10 cellular contexts compared by ENCODE assay signal in the genomic region with DNA sequence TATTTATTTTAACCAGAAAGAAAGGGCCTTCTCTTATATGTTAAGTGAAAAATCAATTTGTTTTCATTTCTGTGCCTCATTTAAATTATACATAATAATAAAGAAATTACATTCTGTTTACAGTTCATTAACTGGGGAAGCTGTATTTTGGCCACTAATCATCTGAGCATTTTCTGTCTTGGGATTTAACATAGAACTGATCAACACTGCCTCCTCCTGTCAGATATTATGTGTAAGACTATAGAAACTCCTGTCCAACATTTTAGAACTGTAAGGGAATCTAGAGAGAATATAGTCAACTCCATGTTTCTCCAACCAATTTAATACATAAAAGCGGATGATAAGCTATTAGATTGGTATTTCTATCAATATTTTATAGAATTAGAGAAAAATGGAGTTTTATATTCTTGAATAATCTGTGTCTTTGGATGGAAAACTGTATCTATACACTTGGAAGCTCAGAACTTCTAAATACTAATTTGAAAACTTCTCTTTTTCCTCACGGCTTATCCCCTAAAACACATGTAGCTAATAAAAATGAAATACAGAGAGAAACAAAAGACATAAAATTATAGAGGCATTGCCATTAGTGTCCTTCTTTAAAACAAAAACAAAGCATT. TPM values are rescaled to one million over a fixed set of nuclear protein-coding genes. Genes with fewer than 3 reads are reported as not detected.
DNase-seq lines count a peak whose midpoint lies in the region; ATAC-seq and TF ChIP-seq lines count a peak whose summit lies in the region.
"Had no signal": no experiment of that assay in that cellular context is flagged by ENCODE, and none has a peak within 500 bp of the region (broad histone marks: within the 10 kb centered on the region; RNA-seq: fewer than 3 reads in every experiment).

No MANE protein-coding gene starts in this region.

- no peaks in the 10 kb centered on the region for H3K27me3 ChIP-seq in DND-41 (ENCODE audit: insufficient read depth, low read length, poor library complexity)
- no peaks in the 10 kb centered on the region for H3K27me3 ChIP-seq in ascending aorta
- no peaks in the 10 kb centered on the region for H3K27me3 ChIP-seq in liver (ENCODE audit: control insufficient read depth in 4 of 4, insufficient read depth in 4 of 4, low read length in 3 of 4)

- no peaks in the 10 kb centered on the region for H3K79me2 ChIP-seq in DND-41 (ENCODE audit: insufficient read depth, low read length)

- ATAC-seq in DND-41 (ENCODE audit: insufficient read depth, low read depth): peak; percentile 60; the same call in 2 of the 3 replicates
- ATAC-seq in stimulated activated memory B cell treated with anti-CD40 and anti-IgM and Interleukin-4, amounts not matched to agents 10 μg/mL and 1 μg/mL and 100 μg/mL, for 72 hours: no peak
- no peak for ATAC-seq in T-helper 17 cell

- no peak overlapping the region for H3K4me3 Mint-ChIP-seq in stimulated activated memory B cell treated with anti-CD40 and anti-IgM and Interleukin-4, amounts not matched to agents 10 μg/mL and 1 μg/mL and 100 μg/mL, for 72 hours
- H3K4me3 Mint-ChIP-seq in T-helper 17 cell: no peak overlapping the region

- DNase-seq in DND-41 (no peak), ascending aorta (ENCODE audit: low spot score in 2 of 2) (no peak), 8988T (no peak), T-helper 17 cell (no peak)
- DNase-seq in activated naive CD4-positive, alpha-beta T cell treated with anti-CD3 and anti-CD28 coated beads, Interleukin-2, amount 50 U/mL, for 16 hours: no peak
- DNase-seq: activated CD4-positive, CD25-positive, alpha-beta regulatory T cell had no signal

- no peak overlapping the region for H3K9ac ChIP-seq in DND-41 (ENCODE audit: low read depth, low read length)
- H3K9ac ChIP-seq in liver (ENCODE audit: low read depth in 1 of 2, low read length in 2 of 2): no peak overlapping the region

- peaks cover 14% of the 10 kb centered on the region for H3K27me3 Mint-ChIP-seq in stimulated activated memory B cell treated with anti-CD40 and anti-IgM and Interleukin-4, amounts not matched to agents 10 μg/mL and 1 μg/mL and 100 μg/mL, for 72 hours
- H3K27me3 Mint-ChIP-seq in T-helper 17 cell: peaks cover 9% of the 10 kb centered on the region

- H3K4me1 ChIP-seq in DND-41 (ENCODE audit: insufficient read depth, low read length) (peaks cover 17% of the 10 kb centered on the region), ascending aorta (no peaks in the 10 kb centered on the region), liver (ENCODE audit: control insufficient read depth in 4 of 4, insufficient read depth in 4 of 4, low read length in 3 of 4) (peaks cover 0 to 14% (median 4%) of the 10 kb centered on the region in 4 donors)

- intact Hi-C loops in ascending aorta (cut with DNase I): no loop called here

- no peaks in the 10 kb centered on the region for H3K36me3 Mint-ChIP-seq in stimulated activated memory B cell treated with anti-CD40 and anti-IgM and Interleukin-4, amounts not matched to agents 10 μg/mL and 1 μg/mL and 100 μg/mL, for 72 hours
- no peaks in the 10 kb centered on the region for H3K36me3 Mint-ChIP-seq in T-helper 17 cell (ENCODE audit: low read depth)

- 91% methylated on average over 2 of the region's 2 CpGs for WGBS in liver

- TF ChIP-seq EP300 in Ishikawa (IDR thresholded peaks at IDR 0.05; ENCODE audit: borderline replicate concordance): no peak

- H3K9me3 ChIP-seq in DND-41 (ENCODE audit: insufficient read depth, low read length, severe bottlenecking) (no peaks in the 10 kb centered on the region), ascending aorta (no peaks in the 10 kb centered on the region), liver (ENCODE audit: control insufficient read depth in 4 of 4, low read length in 3 of 4) (no peaks in the 10 kb centered on the region), T-helper 17 cell (ENCODE audit: control insufficient read depth, low read length, poor library complexity, severe bottlenecking) (no peaks in the 10 kb centered on the region)
- H3K9me3 ChIP-seq: thoracic aorta had no signal

- H3K27ac ChIP-seq in DND-41 (ENCODE audit: low read length) (no peak overlapping the region), ascending aorta (no peak overlapping the region), liver (ENCODE audit: low read depth in 1 of 2, low read length in 2 of 2) (no peak overlapping the region)
- H3K27ac ChIP-seq: thoracic aorta had no signal

- no peak overlapping the region for H3K27ac Mint-ChIP-seq in stimulated activated memory B cell treated with anti-CD40 and anti-IgM and Interleukin-4, amounts not matched to agents 10 μg/mL and 1 μg/mL and 100 μg/mL, for 72 hours
- H3K27ac Mint-ChIP-seq in T-helper 17 cell: no peak overlapping the region

- TF ChIP-seq RAD21 in Ishikawa (IDR thresholded peaks at IDR 0.05; ENCODE audit: low read depth) (peak; percentile 48), liver (IDR thresholded peaks at IDR 0.05) (peak; percentile 78 to 82)

- no peaks in the 10 kb centered on the region for H4K20me1 ChIP-seq in DND-41 (ENCODE audit: insufficient read depth, low read length)

- H3K4me3 ChIP-seq in DND-41 (ENCODE audit: low read depth in 1 of 2, low read length in 2 of 2): no peak overlapping the region
- no peak overlapping the region for H3K4me3 ChIP-seq in ascending aorta
- no peak overlapping the region for H3K4me3 ChIP-seq in liver (ENCODE audit: low read depth in 1 of 3, low read length in 3 of 3)
- H3K4me3 ChIP-seq: thoracic aorta had no signal

- H3K9me3 Mint-ChIP-seq in stimulated activated memory B cell treated with anti-CD40 and anti-IgM and Interleukin-4, amounts not matched to agents 10 μg/mL and 1 μg/mL and 100 μg/mL, for 72 hours: no peaks in the 10 kb centered on the region

- H3K4me1 Mint-ChIP-seq in stimulated activated memory B cell treated with anti-CD40 and anti-IgM and Interleukin-4, amounts not matched to agents 10 μg/mL and 1 μg/mL and 100 μg/mL, for 72 hours: no peaks in the 10 kb centered on the region
- no peaks in the 10 kb centered on the region for H3K4me1 Mint-ChIP-seq in T-helper 17 cell

- no peak overlapping the region for H2AFZ ChIP-seq in DND-41 (ENCODE audit: low read depth, low read length)

- H3K4me2 ChIP-seq in DND-41 (ENCODE audit: insufficient read depth, low read length): no peak overlapping the region

- TF ChIP-seq CTCF in DND-41 (IDR thresholded peaks at IDR 0.05; ENCODE audit: borderline replicate concordance, extremely low read depth, low read length, poor library complexity, severe bottlenecking): peak; percentile 59
- peak in 2 of 3 experiments; percentile 3 to 4 for TF ChIP-seq CTCF in ascending aorta (IDR thresholded peaks at IDR 0.05)
- TF ChIP-seq CTCF in liver (IDR thresholded peaks at IDR 0.05; ENCODE audit: low read depth, low read length, missing input control): peak; percentile 35

- H3K36me3 ChIP-seq in DND-41 (ENCODE audit: insufficient read depth, low read length): no peaks in the 10 kb centered on the region
- no peaks in the 10 kb centered on the region for H3K36me3 ChIP-seq in ascending aorta
- H3K36me3 ChIP-seq in liver (ENCODE audit: control insufficient read depth in 4 of 4, insufficient read depth in 3 of 4, low read depth in 1 of 4, low read length in 3 of 4): peaks cover 0 to 5% (median 0%) of the 10 kb centered on the region in 4 donors
- H3K36me3 ChIP-seq: thoracic aorta had no signal

TF ChIP-seq in Ishikawa, 13 proteins besides CTCF, POLR2A, EP300 and RAD21 (continues in another document):
- TF ChIP-seq USF1 (IDR thresholded peaks at IDR 0.05) (no peak), FOXM1 (IDR thresholded peaks at IDR 0.05; ENCODE audit: borderline replicate concordance, low read depth) (no peak), MAX (IDR thresholded peaks at IDR 0.05) (no peak), TCF12 (IDR thresholded peaks at IDR 0.05; ENCODE audit: low read depth) (no peak), EGR1 (IDR thresholded peaks at IDR 0.05) (no peak), CREB1 (IDR thresholded peaks at IDR 0.05; ENCODE audit: low read depth) (no peak), NFIC (IDR thresholded peaks at IDR 0.05) (no peak), YY1 (IDR thresholded peaks at IDR 0.05; ENCODE audit: low read depth) (no peak), CEBPB (IDR thresholded peaks at IDR 0.05) (no peak), TEAD4 (IDR thresholded peaks at IDR 0.05) (no peak)

TF ChIP-seq in liver, 16 proteins besides CTCF, POLR2A, EP300 and RAD21:
- TF ChIP-seq RXRA (IDR thresholded peaks at IDR 0.05): no peak
- no peak for TF ChIP-seq MAX (IDR thresholded peaks at IDR 0.05)
- TF ChIP-seq JUND (IDR thresholded peaks at IDR 0.05): no peak

RNA-seq across cellular contexts. Expression of gene ENPEP, which starts 33.0 kb away (rescaled TPM):
- 1.7 TPM for total RNA-seq in ascending aorta
- 10 to 100 TPM in 1 of 2 donors, 1 to 10 TPM in 1; 4.5 to 41.5 TPM for total RNA-seq in liver
- 10 to 100 TPM; 16.5 to 34.6 TPM for polyA plus RNA-seq in liver
- not detected for total RNA-seq in T-helper 17 cell

Comparison
In these comparisons a context has a peak if more than half of its experiments do, and no peak if none do; other contexts are left out.
1. CTCF ChIP-seq: peak in every context shown above with its lines; median percentile 59 in DND-41; 35 in liver; 4 in ascending aorta.